ENCODE assay signal across 8 cellular contexts in genomic region chr13:55613429-55614187, GRCh38.
"Had no signal": no experiment of that assay in that cellular context is flagged by ENCODE, and none has a peak within 500 bp of the region (broad histone marks: within the 10 kb centered on the region; RNA-seq: fewer than 3 reads in every experiment).

No MANE protein-coding gene starts in this region.

- H2AFZ ChIP-seq: GM23248 had no signal

- ATAC-seq: HCT116, HepG2 had no signal

- H3K27ac ChIP-seq: GM23248, HL-60 had no signal

- H3K9ac ChIP-seq: GM23248 had no signal

- DNase-seq: GM23248, GOT3, H7, HFFc6 had no signal

- H3K4me3 ChIP-seq: GM23248, HAP-1 had no signal

- H3K36me3 ChIP-seq: HAP-1 had no signal

- H3K4me1 ChIP-seq: HAP-1 had no signal

- H3K9me3 ChIP-seq: HAP-1 had no signal
